In the genomic region with DNA sequence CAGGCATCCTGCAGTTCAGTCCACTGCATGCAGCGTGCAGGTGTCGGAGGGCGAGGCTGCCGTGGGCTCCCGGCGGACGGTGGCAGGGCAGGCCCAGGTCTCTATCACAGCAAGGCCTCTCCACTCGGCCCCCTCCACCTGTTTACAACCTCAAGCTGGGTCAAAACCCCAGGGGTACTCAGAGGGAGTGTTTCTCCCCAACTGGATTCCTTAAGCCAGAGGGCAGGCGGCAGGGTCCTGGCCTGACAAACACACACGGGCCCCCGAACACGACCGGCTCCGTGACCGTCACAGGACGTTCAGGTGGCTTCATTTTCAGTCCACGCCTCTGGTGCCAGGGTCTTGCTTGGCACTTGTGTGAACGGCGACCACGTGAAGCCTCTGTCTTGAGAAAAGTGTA, we compare ENCODE assay signal across 10 cellular contexts. TPM values are rescaled to one million over a fixed set of nuclear protein-coding genes. Genes with fewer than 3 reads are reported as not detected.
DNase-seq lines count a peak whose midpoint lies in the region; ATAC-seq and TF ChIP-seq lines count a peak whose summit lies in the region.
"Had no signal": no experiment of that assay in that cellular context is flagged by ENCODE, and none has a peak within 500 bp of the region (broad histone marks: within the 10 kb centered on the region; RNA-seq: fewer than 3 reads in every experiment).

No MANE protein-coding gene starts in this region.

- H3K36me3 ChIP-seq in OCI-LY1 (ENCODE audit: insufficient read depth, low read length) (no peaks in the 10 kb centered on the region), trophoblast cell (ENCODE audit: control insufficient read depth in 1 of 2, insufficient read depth in 2 of 2, low read length in 2 of 2) (peaks cover 2 to 4% of the 10 kb centered on the region in 2 experiments)
- peaks cover 49% of the 10 kb centered on the region for H3K36me3 ChIP-seq in effector memory CD4-positive, alpha-beta T cell (ENCODE audit: control insufficient read depth, insufficient read depth, low read length)
- H3K36me3 ChIP-seq: adrenal gland had no signal

- H4K8ac ChIP-seq in trophoblast cell (ENCODE audit: low read depth, low read length): no peak overlapping the region

- no peaks in the 10 kb centered on the region for H3K27me3 ChIP-seq in CD4-positive, alpha-beta T cell (ENCODE audit: control insufficient read depth, insufficient read depth, low read length)
- H3K27me3 ChIP-seq in OCI-LY1 (ENCODE audit: insufficient read depth, low read length): no peaks in the 10 kb centered on the region
- H3K27me3 ChIP-seq in effector memory CD4-positive, alpha-beta T cell (replicated peaks; ENCODE audit: control insufficient read depth, insufficient read depth, low read length, poor library complexity, severe bottlenecking): no peaks in the 10 kb centered on the region
- no peaks in the 10 kb centered on the region for H3K27me3 ChIP-seq in trophoblast cell (ENCODE audit: insufficient read depth, low read length)
- H3K27me3 ChIP-seq: adrenal gland had no signal

- H3K9me3 Mint-ChIP-seq in CD4-positive, alpha-beta T cell: no peaks in the 10 kb centered on the region

- POLR2A ChIA-PET in CD4-positive, alpha-beta T cell (lab: Charles Lee): interaction anchor here (0.8 to 6.5 kb wide), 11 partner anchors 9 to 117 kb away, joined by 3 to 65 read pairs (median 5); partner anchors contain the start of gene RASA3

- peak overlapping the region; percentile 21 for H3K18ac ChIP-seq in trophoblast cell (ENCODE audit: low read length)

- peak overlapping the region; percentile 98 for H3K27ac Mint-ChIP-seq in CD4-positive, alpha-beta T cell

- no peak overlapping the region for H2BK120ac ChIP-seq in trophoblast cell (ENCODE audit: insufficient read depth, low read length, poor library complexity)

- in situ Hi-C loops in GM13976 (cut with MboI; ENCODE audit: low sequenced_read_pairs, unreplicated experiment): no loop called here

- peak overlapping the region; percentile 58 for H3K27ac ChIP-seq in CD4-positive, alpha-beta T cell (ENCODE audit: low read depth, low read length)
- H3K27ac ChIP-seq in OCI-LY1 (ENCODE audit: low read depth, low read length, poor library complexity, severe bottlenecking) (no peak overlapping the region), trophoblast cell (ENCODE audit: low read depth, low read length) (no peak overlapping the region)
- peak overlapping the region; percentile 67 for H3K27ac ChIP-seq in effector memory CD4-positive, alpha-beta T cell (ENCODE audit: insufficient read depth, low read length, poor library complexity, severe bottlenecking)

- ATAC-seq in CD4-positive, alpha-beta T cell (ENCODE audit: poor library complexity): no peak
- ATAC-seq in GM18867 (IDR thresholded peaks at IDR 0.05; ENCODE audit: unreplicated experiment) (no peak), GM19463 (IDR thresholded peaks at IDR 0.05; ENCODE audit: unreplicated experiment) (no peak)

- no peaks in the 10 kb centered on the region for H3K9me2 ChIP-seq in OCI-LY1 (ENCODE audit: low read depth, low read length)

- peak in 2 of 10 experiments; percentile 4 to 32 for DNase-seq in CD4-positive, alpha-beta T cell
- no peak for DNase-seq in effector memory CD4-positive, alpha-beta T cell
- DNase-seq in trophoblast cell (no peak), AG20443 (ENCODE audit: low spot score) (no peak), GM13976 (ENCODE audit: low spot score) (no peak)
- DNase-seq: NCI-H1436 had no signal

- no peaks in the 10 kb centered on the region for H3K79me2 ChIP-seq in OCI-LY1 (ENCODE audit: insufficient read depth, low read length)
- H3K79me2 ChIP-seq in trophoblast cell (ENCODE audit: control insufficient read depth, insufficient read depth, low read length, poor library complexity): peaks cover 2% of the 10 kb centered on the region

- peaks cover 76% of the 10 kb centered on the region for H3K36me3 Mint-ChIP-seq in CD4-positive, alpha-beta T cell (ENCODE audit: low read depth)

- TF ChIP-seq CTCF in CD4-positive, alpha-beta T cell (IDR thresholded peaks at IDR 0.05): no peak
- TF ChIP-seq CTCF in OCI-LY1 (IDR thresholded peaks at IDR 0.05; ENCODE audit: low read length) (no peak), GM13976 (IDR thresholded peaks at IDR 0.05; ENCODE audit: borderline replicate concordance, control extremely low read depth, extremely low read depth, insufficient read depth, missing control alignments) (no peak)

- WGBS in trophoblast cell (ENCODE audit: extremely low coverage, insufficient coverage, insufficient read length): no CpG with 5 or more reads among the region's 20 CpGs

- intact Hi-C loops in CD4-positive, alpha-beta T cell (cut with DNase I, micrococcal nuclease): no loop called here

- H2AFZ ChIP-seq in OCI-LY1 (ENCODE audit: low read length): no peak overlapping the region
- no peak overlapping the region for H2AFZ ChIP-seq in trophoblast cell (ENCODE audit: insufficient read depth, low read length, poor library complexity)

- no peaks in the 10 kb centered on the region for H3K9me3 ChIP-seq in CD4-positive, alpha-beta T cell (ENCODE audit: control insufficient read depth, low read length)
- H3K9me3 ChIP-seq in OCI-LY1 (ENCODE audit: low read length) (no peaks in the 10 kb centered on the region), trophoblast cell (ENCODE audit: insufficient read depth, low read depth, low read length) (peaks cover 4% of the 10 kb centered on the region)
- H3K9me3 ChIP-seq in effector memory CD4-positive, alpha-beta T cell (ENCODE audit: control insufficient read depth, low read length): no peaks in the 10 kb centered on the region
- H3K9me3 ChIP-seq: adrenal gland had no signal

- H3K4me2 ChIP-seq in OCI-LY1 (ENCODE audit: low read length) (peak overlapping the region; percentile 58; the same call in 1 of the 2 replicates), trophoblast cell (ENCODE audit: low read length) (no peak overlapping the region)

- peaks cover 18% of the 10 kb centered on the region for H3K79me1 ChIP-seq in trophoblast cell (ENCODE audit: low read length)

- H2BK5ac ChIP-seq in trophoblast cell (ENCODE audit: low read depth, low read length, poor library complexity): no peak overlapping the region

- no peak overlapping the region for H3K14ac ChIP-seq in trophoblast cell (ENCODE audit: low read length)

- H3K4me1 Mint-ChIP-seq in CD4-positive, alpha-beta T cell (ENCODE audit: low read depth): peaks cover 80% of the 10 kb centered on the region

- H3K4me1 ChIP-seq in OCI-LY1 (ENCODE audit: insufficient read depth, low read length, severe bottlenecking) (peaks cover 37% of the 10 kb centered on the region), trophoblast cell (ENCODE audit: control insufficient read depth in 1 of 2, insufficient read depth in 2 of 2, low read length in 2 of 2) (peaks cover 57 to 61% of the 10 kb centered on the region in 2 experiments)
- peaks cover 77% of the 10 kb centered on the region for H3K4me1 ChIP-seq in effector memory CD4-positive, alpha-beta T cell (ENCODE audit: control insufficient read depth, insufficient read depth, low read length, poor library complexity, severe bottlenecking)
- H3K4me1 ChIP-seq: adrenal gland had no signal

- H3K23ac ChIP-seq in trophoblast cell (ENCODE audit: low read length): no peak overlapping the region

- no peaks in the 10 kb centered on the region for H3K27me3 Mint-ChIP-seq in CD4-positive, alpha-beta T cell

- H3K4me3 ChIP-seq in OCI-LY1 (ENCODE audit: low read depth, low read length, poor library complexity, severe bottlenecking) (no peak overlapping the region), trophoblast cell (ENCODE audit: low read depth, low read length) (no peak overlapping the region)
- H3K4me3 ChIP-seq in effector memory CD4-positive, alpha-beta T cell (ENCODE audit: insufficient read depth, low read depth, low read length, poor library complexity, severe bottlenecking): no peak overlapping the region
- H3K4me3 ChIP-seq: adrenal gland had no signal

- no peak overlapping the region for H4K12ac ChIP-seq in trophoblast cell (ENCODE audit: low read depth, low read length)

- H2AK5ac ChIP-seq in trophoblast cell (ENCODE audit: low read length): peak overlapping the region; percentile 20

- peak overlapping the region; percentile 4 for H2BK12ac ChIP-seq in trophoblast cell (ENCODE audit: low read length)

- H3K4ac ChIP-seq in trophoblast cell (ENCODE audit: low read depth, low read length): no peak overlapping the region

- H3F3A ChIP-seq in OCI-LY1 (ENCODE audit: insufficient read depth, low read length): no peaks in the 10 kb centered on the region; the same call in 1 of the 2 replicates

- CTCF ChIA-PET in CD4-positive, alpha-beta T cell (lab: Charles Lee): interaction anchor here (1.6 kb wide), 1 partner anchor 32 kb away, joined by 4 read pairs; no protein-coding TSS in a partner anchor

- H4K20me1 ChIP-seq in OCI-LY1 (ENCODE audit: insufficient read depth, low read length): no peaks in the 10 kb centered on the region

- H3K9ac ChIP-seq in OCI-LY1 (ENCODE audit: low read length): no peak overlapping the region
- H3K9ac ChIP-seq in trophoblast cell (ENCODE audit: low read length): no peak overlapping the region

- peak overlapping the region; percentile 81 for H3K4me3 Mint-ChIP-seq in CD4-positive, alpha-beta T cell

- no peak overlapping the region for H4K91ac ChIP-seq in trophoblast cell (ENCODE audit: low read depth, low read length)

RNA-seq across cellular contexts. Expression of gene RASA3, which starts 23.5 kb away (rescaled TPM):
- total RNA-seq in CD4-positive, alpha-beta T cell: 100 to 1,000 TPM; 181 to 184 TPM
- polyA plus RNA-seq in trophoblast cell (2013): 12.8 and 13.0 TPM in 2 replicates

Comparison
In these comparisons a context has a peak if more than half of its experiments do, and no peak if none do; other contexts are left out.
1. H3K27ac ChIP-seq: peak in CD4-positive, alpha-beta T cell (single experiment) and effector memory CD4-positive, alpha-beta T cell (single experiment); none in OCI-LY1 (single experiment) and trophoblast cell (single experiment).